Comparison of ENCODE assay signal across 13 cellular contexts in the genomic region with DNA sequence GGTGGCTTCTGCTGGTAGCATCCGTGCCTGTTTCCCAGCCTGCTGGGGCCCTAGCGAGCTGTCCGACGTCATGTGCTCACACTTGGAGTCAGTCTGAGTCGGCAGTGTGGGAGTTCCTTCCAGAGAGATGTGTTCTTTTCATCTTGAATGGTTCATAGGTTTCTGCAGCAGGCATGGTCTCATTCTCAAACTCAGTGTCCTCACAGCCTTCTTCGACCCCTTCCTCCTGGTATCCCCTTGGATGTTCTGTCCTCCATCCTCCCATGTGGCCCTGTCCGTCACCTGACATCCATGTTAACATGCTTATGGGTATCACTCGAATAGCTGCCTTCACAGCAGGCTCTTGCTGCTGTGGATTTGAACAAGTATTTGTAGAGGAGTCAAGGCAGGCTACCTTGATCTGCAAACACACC. TPM values are rescaled to one million over a fixed set of nuclear protein-coding genes. Genes with fewer than 3 reads are reported as not detected.
DNase-seq lines count a peak whose midpoint lies in the region; ATAC-seq and TF ChIP-seq lines count a peak whose summit lies in the region.
"Had no signal": no experiment of that assay in that cellular context is flagged by ENCODE, and none has a peak within 500 bp of the region (broad histone marks: within the 10 kb centered on the region; RNA-seq: fewer than 3 reads in every experiment).

No MANE protein-coding gene starts in this region.

- no peaks in the 10 kb centered on the region for H4K20me1 ChIP-seq in osteoblast (ENCODE audit: insufficient read depth, low read length)

- peaks cover 2% of the 10 kb centered on the region for H3K36me3 Mint-ChIP-seq in activated naive CD4-positive, alpha-beta T cell treated with anti-CD3 and anti-CD28 coated beads, Interleukin-2, amount 50 U/mL, for 24 hours
- no peaks in the 10 kb centered on the region for H3K36me3 Mint-ChIP-seq in brain

- TF ChIP-seq CTCF in brain (conservative IDR thresholded peaks at IDR 0.05) (no peak), transverse colon (IDR thresholded peaks at IDR 0.05) (no peak), osteoblast (IDR thresholded peaks at IDR 0.05; ENCODE audit: extremely low read depth, low read depth, low read length) (no peak)

- TF ChIP-seq EP300 in transverse colon (IDR thresholded peaks at IDR 0.05; ENCODE audit: low read depth) = no peak

- TF ChIP-seq POLR2A in transverse colon (IDR thresholded peaks at IDR 0.05) = no peak

- H3K4me1 ChIP-seq in muscle layer of duodenum (ENCODE audit: control insufficient read depth in 1 of 2, insufficient read depth in 2 of 2, low read length in 2 of 2) = peaks cover 26 to 51% of the 10 kb centered on the region in 2 donors
- peaks cover 11 to 58% (median 29%) of the 10 kb centered on the region in 4 donors for H3K4me1 ChIP-seq in transverse colon
- H3K4me1 ChIP-seq in osteoblast (ENCODE audit: insufficient read depth, low read length) = no peaks in the 10 kb centered on the region

- no peak for ATAC-seq in HG03520 (IDR thresholded peaks at IDR 0.05; ENCODE audit: unreplicated experiment)

- H3K27me3 ChIP-seq in muscle layer of duodenum (ENCODE audit: low read depth, low read length) = no peaks in the 10 kb centered on the region
- no peaks in the 10 kb centered on the region for H3K27me3 ChIP-seq in transverse colon
- peaks cover 5% of the 10 kb centered on the region for H3K27me3 ChIP-seq in osteoblast (ENCODE audit: insufficient read depth, low read length)

- H3K4me2 ChIP-seq in osteoblast (ENCODE audit: insufficient read depth, low read length) = no peak overlapping the region
- H3K4me2 ChIP-seq: PC-9 had no signal

- H3K9me3 ChIP-seq in muscle layer of duodenum (ENCODE audit: control insufficient read depth in 1 of 2, low read length in 2 of 2) = no peaks in the 10 kb centered on the region
- H3K9me3 ChIP-seq in transverse colon = no peaks in the 10 kb centered on the region
- H3K9me3 ChIP-seq in osteoblast (ENCODE audit: low read depth, low read length) = no peaks in the 10 kb centered on the region

- intact Hi-C loops in transverse colon (cut with DNase I; ENCODE audit: low total_unique reads) = loop anchor here (5.0 kb wide), 1 partner anchor 47 kb away; no protein-coding TSS in a partner anchor

- in situ Hi-C loops in transverse colon (cut with MboI; ENCODE audit: low pct_ligation_motif_present in 1 of 4, low pct_unique_long_range_greater_than_20kb in 1 of 4, low sequenced_read_pairs in 3 of 4) = no loop called here

- H2AFZ ChIP-seq in osteoblast (ENCODE audit: low read length) = no peak overlapping the region
- H2AFZ ChIP-seq: PC-9 had no signal

- no peak overlapping the region for H3K27ac Mint-ChIP-seq in activated naive CD4-positive, alpha-beta T cell treated with anti-CD3 and anti-CD28 coated beads, Interleukin-2, amount 50 U/mL, for 24 hours
- H3K27ac Mint-ChIP-seq in brain = peak overlapping the region; percentile 60 to 91 (median 67)

- H3K27ac ChIP-seq in muscle layer of duodenum (ENCODE audit: low read length) (peak overlapping the region; percentile 47), transverse colon (peak overlapping the region; percentile 58 to 74 (median 65)), osteoblast (ENCODE audit: low read depth, low read length) (no peak overlapping the region)
- H3K27ac ChIP-seq: PC-9 had no signal

- no peaks in the 10 kb centered on the region for H3K79me2 ChIP-seq in osteoblast (ENCODE audit: insufficient read depth, low read length)

- H3K4me1 Mint-ChIP-seq in activated naive CD4-positive, alpha-beta T cell treated with anti-CD3 and anti-CD28 coated beads, Interleukin-2, amount 50 U/mL, for 24 hours = peaks cover 78% of the 10 kb centered on the region
- peaks cover 52% of the 10 kb centered on the region for H3K4me1 Mint-ChIP-seq in brain

- 70 to 78% methylated on average over 3 to 8 of the region's 8 CpGs for WGBS in transverse colon (ENCODE audit: low coverage in 1 of 2), 2 donors

- H3K27me3 Mint-ChIP-seq in activated naive CD4-positive, alpha-beta T cell treated with anti-CD3 and anti-CD28 coated beads, Interleukin-2, amount 50 U/mL, for 24 hours = no peaks in the 10 kb centered on the region
- H3K27me3 Mint-ChIP-seq in brain = peaks cover 4% of the 10 kb centered on the region

- no peaks in the 10 kb centered on the region for H3K9me3 Mint-ChIP-seq in activated naive CD4-positive, alpha-beta T cell treated with anti-CD3 and anti-CD28 coated beads, Interleukin-2, amount 50 U/mL, for 24 hours
- H3K9me3 Mint-ChIP-seq in brain = no peaks in the 10 kb centered on the region

- H3K4me3 ChIP-seq in muscle layer of duodenum (ENCODE audit: low read depth in 1 of 2, low read length in 2 of 2) (peak overlapping the region in 1 of 2 donors; percentile 32), transverse colon (no peak overlapping the region), osteoblast (ENCODE audit: insufficient read depth, low read length) (no peak overlapping the region)
- H3K4me3 ChIP-seq: PC-9 had no signal

- H3K36me3 ChIP-seq in muscle layer of duodenum (ENCODE audit: control insufficient read depth in 1 of 2, insufficient read depth in 2 of 2, low read length in 2 of 2) (no peaks in the 10 kb centered on the region), transverse colon (no peaks in the 10 kb centered on the region), osteoblast (ENCODE audit: insufficient read depth, low read length) (no peaks in the 10 kb centered on the region)

- H3K4me3 Mint-ChIP-seq in activated naive CD4-positive, alpha-beta T cell treated with anti-CD3 and anti-CD28 coated beads, Interleukin-2, amount 50 U/mL, for 24 hours = peak overlapping the region; percentile 15
- H3K4me3 Mint-ChIP-seq in brain = peak overlapping the region in 4 of 5 experiments; percentile 47 to 64 (median 64)

- no peak for DNase-seq in activated naive CD4-positive, alpha-beta T cell treated with Interleukin-2 at 50 U/mL for 16 hours
- DNase-seq in transverse colon = peak; percentile 31
- DNase-seq in osteoblast (ENCODE audit: insufficient read length, low spot score, missing footprints) = no peak
- DNase-seq in activated effector memory CD4-positive, alpha-beta T cell treated with Interleukin-2 at 50 U/mL for 16 hours = no peak
- DNase-seq: AML-193, GF-D8, H7, Karpas-422, PC-9 had no signal

RNA-seq across cellular contexts. Expression of a gene that starts 51.0 kb away (rescaled TPM):
- 20.2 TPM for polyA plus RNA-seq in brain (ENCODE audit: insufficient read depth, low read depth, low replicate concordance)
- total RNA-seq in transverse colon = 100 to 1,000 TPM in 1 of 4 donors, 10 to 100 TPM in 3; 34.8 to 277 (median 60.6) TPM
- total RNA-seq in osteoblast = under 0.01 and 0.88 TPM in 2 replicates

Comparison
In these comparisons a context has a peak if more than half of its experiments do, and no peak if none do; other contexts are left out.
1. RNA of a gene that starts 51.0 kb away (total RNA-seq): 34.8 to 277 TPM in transverse colon; under 0.01 to 0.88 TPM in osteoblast; every median in the first group is over 10 times any median in the second.